ENCODE assay signal across 1 cellular context in genomic region chr7:100964630-100965029, GRCh38.
TF ChIP-seq lines count a peak whose summit lies in the region.

No MANE protein-coding gene starts in this region.

TF ChIP-seq in HepG2, 621 proteins besides CTCF, POLR2A, EP300 and RAD21:
- TF ChIP-seq CENPT (CRISPR knock-in tag; IDR thresholded peaks at IDR 0.05; ENCODE audit: low read depth) (no peak), ZNF687 (CRISPR knock-in tag; IDR thresholded peaks at IDR 0.05) (0 out of 2 replicates have a peak, but pooled peaks have one; percentile 11)
TF ChIP-seq in HepG2: peak in this region for 1.
